In the genomic region with DNA sequence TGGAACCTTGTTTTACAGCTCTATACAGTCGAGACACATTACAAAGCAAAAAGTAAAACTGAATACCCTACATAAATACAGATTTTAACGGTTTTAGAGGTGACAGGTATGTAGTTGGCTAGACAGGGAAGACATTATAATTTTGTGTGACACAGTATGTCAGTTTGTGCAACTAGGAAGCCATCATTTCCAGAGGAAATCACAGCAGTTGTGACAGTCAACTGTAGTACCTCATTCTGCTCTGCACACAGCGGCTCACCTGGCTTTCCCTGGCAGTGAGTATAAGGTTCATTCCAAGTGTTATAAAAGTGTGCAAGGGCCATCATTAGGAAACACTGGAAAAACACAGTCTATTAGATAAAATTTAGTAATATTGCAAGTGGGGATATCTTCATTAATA, we compare ENCODE assay signal across 24 cellular contexts.
DNase-seq lines count a peak whose midpoint lies in the region; FAIRE-seq and TF ChIP-seq lines count a peak whose summit lies in the region.
"Had no signal": no experiment of that assay in that cellular context is flagged by ENCODE, and none has a peak within 500 bp of the region (broad histone marks: within the 10 kb centered on the region; RNA-seq: fewer than 3 reads in every experiment).

No MANE protein-coding gene starts in this region.

- H3K36me3 ChIP-seq in smooth muscle cell (ENCODE audit: low read depth) = no peaks in the 10 kb centered on the region
- H3K36me3 ChIP-seq: BE2C, BLaER1 had no signal

- peak; percentile 5 for DNase-seq in NCI-H2227 (lab: John Stamatoyannopoulos, UW; ENCODE audit: unreplicated experiment)
- DNase-seq in NCI-H2227 treated with DMSO at 0.1 percent for 48 hours (lab: John Stamatoyannopoulos, UW) = no peak
- no peak for DNase-seq in H54 (ENCODE audit: insufficient read length, low spot score)
- DNase-seq in smooth muscle cell (lab: John Stamatoyannopoulos, UW; ENCODE audit: unreplicated experiment) = no peak
- no peak for DNase-seq in head of caudate nucleus
- DNase-seq: BE2C; C1 segment of cervical spinal cord; CD4-positive, alpha-beta memory T cell; CD4-positive, CD25-positive, alpha-beta regulatory T cell; CD8-positive, alpha-beta memory T cell; COR-L47; DMS 273 treated with DMSO at 0.1 percent for 48 hours; DMS153; DMS53; DMS79; DND-41; EL; GDM1 had no signal

- H3K27me3 ChIP-seq in smooth muscle cell (ENCODE audit: low read depth) = no peaks in the 10 kb centered on the region
- H3K27me3 ChIP-seq: BE2C, BLaER1 had no signal

- 84% methylated on average over 3 of the region's 3 CpGs for WGBS in smooth muscle cell (ENCODE audit: low lambda C conversion rate)

- no peak overlapping the region for H3K4me3 ChIP-seq in smooth muscle cell
- H3K4me3 ChIP-seq: A549, BLaER1, GM12878 had no signal

- no peaks in the 10 kb centered on the region for H3K4me1 ChIP-seq in smooth muscle cell (ENCODE audit: low read depth)
- H3K4me1 ChIP-seq: A549, BLaER1 had no signal

- intact Hi-C loops in head of caudate nucleus (cut with DNase I) = no loop called here

- no peak for TF ChIP-seq CTCF in smooth muscle cell (IDR thresholded peaks at IDR 0.05; ENCODE audit: borderline replicate concordance, insufficient read depth, poor library complexity, severe bottlenecking)

- no peak overlapping the region for H3K9ac ChIP-seq in smooth muscle cell (ENCODE audit: low read depth)
- H3K9ac ChIP-seq: BLaER1 had no signal

- peak; percentile 50 for FAIRE-seq in H54 (lab: Jason Lieb, UNC)
- FAIRE-seq: A549, GM12878, GM12892, GM18507 had no signal

- H3K27ac ChIP-seq in smooth muscle cell (ENCODE audit: low read depth) = no peak overlapping the region
- H3K27ac ChIP-seq: 22Rv1, A549, BLaER1 had no signal

- TF ChIP-seq POLR2A in H54 (IDR thresholded peaks at IDR 0.05; ENCODE audit: low read depth, low read length) = no peak

- no peaks in the 10 kb centered on the region for H3F3A ChIP-seq in smooth muscle cell (ENCODE audit: low read depth)

- H3K79me2 ChIP-seq in smooth muscle cell (ENCODE audit: low read depth) = no peaks in the 10 kb centered on the region

- peak overlapping the region; percentile 54 for H2AFZ ChIP-seq in smooth muscle cell (ENCODE audit: low read depth)

- no peaks in the 10 kb centered on the region for H3K9me3 ChIP-seq in smooth muscle cell (replicated peaks; ENCODE audit: low read depth)
- H3K9me3 ChIP-seq: A549, BE2C, BLaER1 had no signal

- H4K20me1 ChIP-seq in smooth muscle cell (ENCODE audit: low read depth) = no peaks in the 10 kb centered on the region
- H4K20me1 ChIP-seq: BLaER1 had no signal

- H3K4me2 ChIP-seq in smooth muscle cell = no peak overlapping the region
- H3K4me2 ChIP-seq: A549, BLaER1 had no signal
